In genomic region chr12:48104531-48104930, GRCh38 we compare ENCODE assay signal across 8 cellular contexts. TPM values are rescaled to one million over a fixed set of nuclear protein-coding genes. Genes with fewer than 3 reads are reported as not detected.
DNase-seq lines count a peak whose midpoint lies in the region; ATAC-seq and TF ChIP-seq lines count a peak whose summit lies in the region.

No MANE protein-coding gene starts in this region.

- H3K36me3 ChIP-seq in SK-N-SH (replicated peaks in 1 of 2; ENCODE audit: control insufficient read depth in 1 of 2, insufficient read depth in 2 of 2, low read length in 1 of 2) (peaks cover 0 to 13% of the 10 kb centered on the region in 2 experiments), PC-3 (ENCODE audit: low read depth, low read length) (peaks cover 4% of the 10 kb centered on the region; the same call in 1 of the 2 replicates), skeletal muscle tissue (ENCODE audit: control insufficient read depth in 3 of 3, insufficient read depth in 3 of 3, low read length in 3 of 3) (no peaks in the 10 kb centered on the region)

- H4K20me1 ChIP-seq in SK-N-SH (ENCODE audit: insufficient read depth), result no peaks in the 10 kb centered on the region
- H4K20me1 ChIP-seq in PC-3 (ENCODE audit: low read length), result no peaks in the 10 kb centered on the region

- H2AFZ ChIP-seq in SK-N-SH (ENCODE audit: low read depth) (no peak overlapping the region), PC-3 (ENCODE audit: low read length) (peak overlapping the region; percentile 97)

- peaks cover 6% of the 10 kb centered on the region for H3F3A ChIP-seq in SK-N-SH (replicated peaks; ENCODE audit: insufficient read depth)
- H3F3A ChIP-seq in PC-3 (ENCODE audit: low read length, unreplicated experiment), result no peaks in the 10 kb centered on the region

- no TSS peak for BruUV-seq in PC-3 (replicated peaks; lab: Mats Ljungman, UMichigan)

- H3K27me3 ChIP-seq in SK-N-SH (ENCODE audit: insufficient read depth), result no peaks in the 10 kb centered on the region
- H3K27me3 ChIP-seq in PC-3 (ENCODE audit: low read length), result no peaks in the 10 kb centered on the region
- H3K27me3 ChIP-seq in skeletal muscle tissue (ENCODE audit: control insufficient read depth in 3 of 3, insufficient read depth in 3 of 3, low read length in 3 of 3), result no peaks in the 10 kb centered on the region

- TF ChIP-seq POLR2A in erythroblast (IDR thresholded peaks at IDR 0.05; ENCODE audit: low read length), result no peak

- no peak for TF ChIP-seq EP300 in SK-N-SH (IDR thresholded peaks at IDR 0.05; ENCODE audit: borderline replicate concordance in 1 of 2, low read depth in 1 of 2, low read length in 1 of 2)

- H3K4me1 ChIP-seq in SK-N-SH (ENCODE audit: control insufficient read depth in 1 of 2, insufficient read depth in 2 of 2, low read depth in 1 of 2, low read length in 1 of 2), result peaks cover 10 to 13% of the 10 kb centered on the region in 2 experiments; a peak in 3 of 4 replicates
- peaks cover 31% of the 10 kb centered on the region for H3K4me1 ChIP-seq in PC-3 (ENCODE audit: insufficient read depth, low read length)
- H3K4me1 ChIP-seq in skeletal muscle tissue (ENCODE audit: control insufficient read depth in 3 of 3, insufficient read depth in 3 of 3, low read length in 3 of 3), result peaks cover 15 to 22% (median 18%) of the 10 kb centered on the region in 3 donors

- H3K4me3 ChIP-seq in SK-N-SH (ENCODE audit: low read depth in 2 of 2, low read length in 1 of 2) (peak overlapping the region; percentile 85 to 98), PC-3 (ENCODE audit: low read length) (peak overlapping the region; percentile 90), skeletal muscle tissue (ENCODE audit: low read length in 3 of 3) (peak overlapping the region; percentile 37 to 97 (median 93))

- H3K9ac ChIP-seq in SK-N-SH (peak overlapping the region; percentile 84; the same call in 1 of the 2 replicates), PC-3 (ENCODE audit: low read length) (peak overlapping the region; percentile 96; the same call in 1 of the 2 replicates), skeletal muscle tissue (ENCODE audit: low read depth in 1 of 3, low read length in 3 of 3) (peak overlapping the region; percentile 60 to 97 (median 93))

- H3K9me3 ChIP-seq in SK-N-SH (no peaks in the 10 kb centered on the region), PC-3 (ENCODE audit: low read length) (no peaks in the 10 kb centered on the region), skeletal muscle tissue (ENCODE audit: control insufficient read depth in 3 of 3, low read length in 3 of 3) (no peaks in the 10 kb centered on the region)

- H3K79me2 ChIP-seq in SK-N-SH (ENCODE audit: insufficient read depth) (peaks cover 65% of the 10 kb centered on the region), PC-3 (ENCODE audit: low read length) (peaks cover 59% of the 10 kb centered on the region)

- WGBS in SK-N-SH (ENCODE audit: low lambda C conversion rate), result 67% methylated on average over 4 of the region's 4 CpGs

- H3K4me2 ChIP-seq in SK-N-SH (peak overlapping the region; percentile 78), PC-3 (ENCODE audit: low read length) (peak overlapping the region; percentile 98)

- no peak for TF ChIP-seq RAD21 in SK-N-SH (IDR thresholded peaks at IDR 0.05; ENCODE audit: low read length)

- intact Hi-C loops in PC-3 (cut with micrococcal nuclease), result loop anchor here (2.0 kb wide), 2 partner anchors 14 to 52 kb away; partner anchors contain the start of genes ASB8 and PFKM

- H3K27ac ChIP-seq in SK-N-SH (ENCODE audit: low read depth in 2 of 2, low read length in 1 of 2) (no peak overlapping the region; a peak in 2 of 4 replicates), PC-3 (ENCODE audit: low read length) (no peak overlapping the region), skeletal muscle tissue (ENCODE audit: low read depth, low read length) (peak overlapping the region; percentile 96)

- ATAC-seq in SK-N-SH treated with all-trans-retinoic acid at 6 μM for 48 hours, result no peak
- peak; percentile 18; the same call in 1 of the 2 replicates for ATAC-seq in PC-3
- ATAC-seq in HG03469 (IDR thresholded peaks at IDR 0.05; ENCODE audit: unreplicated experiment), result no peak
- ATAC-seq in HG03159 (IDR thresholded peaks at IDR 0.05; ENCODE audit: unreplicated experiment), result no peak

- no peaks in the 10 kb centered on the region for H3K9me2 ChIP-seq in SK-N-SH
- H3K9me2 ChIP-seq in PC-3 (replicated peaks; ENCODE audit: low read length), result no peaks in the 10 kb centered on the region

- DNase-seq in SK-N-SH (no peak), PC-3 (peak; percentile 76), erythroblast (lab: John Stamatoyannopoulos, UW) (peak; percentile 28 to 56), GM10266 (ENCODE audit: extremely low spot score) (no peak)

- CTCF ChIA-PET in SK-N-SH (lab: Yijun Ruan, JAX) (interaction anchor here (1.2 to 1.6 kb wide), 2 partner anchors 15 to 61 kb away, joined by 3 to 4 read pairs; no protein-coding TSS in a partner anchor), PC-3 (lab: Charles Lee) (interaction anchor here (0.8 kb wide), 1 partner anchor 21 kb away, joined by 3 read pairs; no protein-coding TSS in a partner anchor)

- POLR2A ChIA-PET in SK-N-SH (lab: Yijun Ruan, JAX) (interaction anchor here (1.7 to 2.0 kb wide), 2 partner anchors 15 to 37 kb away, joined by 5 to 8 read pairs; partner anchors contain the start of gene PFKM), PC-3 (lab: Charles Lee; ENCODE audit: unreplicated experiment) (no interaction called here)

- no peak for TF ChIP-seq CTCF in SK-N-SH (IDR thresholded peaks at IDR 0.05)
- TF ChIP-seq CTCF in PC-3 (conservative IDR thresholded peaks at IDR 0.05; ENCODE audit: low read depth, low read length), result no peak
- no peak for TF ChIP-seq CTCF in GM10266 (IDR thresholded peaks at IDR 0.05; ENCODE audit: control insufficient read depth, insufficient read depth, low read depth, missing control alignments)

TF ChIP-seq in SK-N-SH, 30 proteins besides CTCF, POLR2A, EP300 and RAD21 (continues in another document):
- TF ChIP-seq IRF3 (IDR thresholded peaks at IDR 0.05; ENCODE audit: low read depth, low read length) (no peak), NFIC (IDR thresholded peaks at IDR 0.05; ENCODE audit: borderline replicate concordance) (no peak), FOXJ3 (CRISPR knock-in tag; IDR thresholded peaks at IDR 0.05) (no peak), FOSL2 (IDR thresholded peaks at IDR 0.05; ENCODE audit: borderline replicate concordance, low read depth) (no peak), GABPA (IDR thresholded peaks at IDR 0.05; ENCODE audit: low read depth) (no peak), SMC3 (IDR thresholded peaks at IDR 0.05; ENCODE audit: low read depth, low read length) (no peak)

TF ChIP-seq in SK-N-SH treated with all-trans-retinoic acid at 6 μM for 48 hours, 23 proteins besides CTCF, POLR2A, EP300 and RAD21 (continues in another document):
- TF ChIP-seq ZNF8 (CRISPR knock-in tag; IDR thresholded peaks at IDR 0.05) (no peak), ARNTL (CRISPR knock-in tag; IDR thresholded peaks at IDR 0.05; ENCODE audit: borderline replicate concordance, low read depth) (no peak), OSR1 (CRISPR knock-in tag; IDR thresholded peaks at IDR 0.05) (no peak), ZNF70 (CRISPR knock-in tag; IDR thresholded peaks at IDR 0.05) (no peak), ZNF565 (CRISPR knock-in tag; conservative IDR thresholded peaks at IDR 0.05; ENCODE audit: low read depth) (no peak), TSHZ2 (CRISPR knock-in tag; IDR thresholded peaks at IDR 0.05) (no peak), ESRRG (CRISPR knock-in tag; IDR thresholded peaks at IDR 0.05) (no peak), ZFP30 (CRISPR knock-in tag; IDR thresholded peaks at IDR 0.05) (no peak), GLIS3 (CRISPR knock-in tag; IDR thresholded peaks at IDR 0.05) (no peak)

RNA-seq across cellular contexts. Expression of gene SENP1, which starts 1.3 kb away (rescaled TPM):
- polyA plus RNA-seq in SK-N-SH (2012; rRNA removed), result 5.6 and 8.4 TPM in 2 replicates
- 7.8 and 8.0 TPM in 2 replicates for polyA plus RNA-seq in SK-N-SH (2012; cell fraction: cytosol; rRNA removed)
- polyA plus RNA-seq in SK-N-SH (2012; cell fraction: nucleus; rRNA removed), result 4.6 and 8.8 TPM in 2 replicates
- total RNA-seq in PC-3 (2014; rRNA removed) (16.9 and 20.9 TPM in 2 replicates), skeletal muscle tissue (15.1 TPM)

RNA-seq across cellular contexts. Expression of gene PFKM, which starts 14.6 kb away (rescaled TPM):
- polyA plus RNA-seq in SK-N-SH (2012; rRNA removed), result 85.0 and 111 TPM in 2 replicates
- 75.2 and 79.2 TPM in 2 replicates for polyA plus RNA-seq in SK-N-SH (2012; cell fraction: cytosol; rRNA removed)
- polyA plus RNA-seq in SK-N-SH (2012; cell fraction: nucleus; rRNA removed), result 120 and 183 TPM in 2 replicates
- 62.2 and 80.8 TPM in 2 replicates for total RNA-seq in PC-3 (2014; rRNA removed)
- 304 TPM for total RNA-seq in skeletal muscle tissue

RNA-seq across cellular contexts. Expression of gene ASB8, which starts 52.8 kb away (rescaled TPM):
- 13.8 and 16.9 TPM in 2 replicates for polyA plus RNA-seq in SK-N-SH (2012; rRNA removed)
- polyA plus RNA-seq in SK-N-SH (2012; cell fraction: cytosol; rRNA removed), result 14.8 and 15.0 TPM in 2 replicates
- polyA plus RNA-seq in SK-N-SH (2012; cell fraction: nucleus; rRNA removed), result 13.5 and 24.6 TPM in 2 replicates
- total RNA-seq in PC-3 (2014; rRNA removed) (18.0 and 34.4 TPM in 2 replicates), skeletal muscle tissue (32.9 TPM)

Comparison
In these comparisons a context has a peak if more than half of its experiments do, and no peak if none do; other contexts are left out.
1. DNase-seq: peak in PC-3 (single experiment) and erythroblast (2 of 2); none in SK-N-SH (single experiment) and GM10266 (single experiment).
2. Peak in every context shown above with its lines, with median percentiles within 50 percentile points of each other: H3K4me3 ChIP-seq and H3K9ac ChIP-seq.